Comparison of ENCODE assay signal across 19 cellular contexts in genomic region chr19:31819837-31820236, GRCh38.
"Had no signal": no experiment of that assay in that cellular context is flagged by ENCODE, and none has a peak within 500 bp of the region (broad histone marks: within the 10 kb centered on the region; RNA-seq: fewer than 3 reads in every experiment).

No MANE protein-coding gene starts in this region.

- DNase-seq: IMR-90, Karpas-422, KG1, MG63, NCI-H1092 treated with DMSO at 0.1 percent for 48 hours, NCI-H1436, NCI-H187, NCI-H2029, NCI-H2081 treated with DMSO at 0.1 percent for 48 hours, NCI-H2171, NCI-H226, NCI-H446, NCI-H510A, NCI-H524 treated with DMSO at 0.1 percent for 48 hours, NCI-H69, NCI-H774, Right ventricle myocardium superior, RPMI8226, SIG-M5 had no signal
